8 cellular contexts compared by ENCODE assay signal in the genomic region with DNA sequence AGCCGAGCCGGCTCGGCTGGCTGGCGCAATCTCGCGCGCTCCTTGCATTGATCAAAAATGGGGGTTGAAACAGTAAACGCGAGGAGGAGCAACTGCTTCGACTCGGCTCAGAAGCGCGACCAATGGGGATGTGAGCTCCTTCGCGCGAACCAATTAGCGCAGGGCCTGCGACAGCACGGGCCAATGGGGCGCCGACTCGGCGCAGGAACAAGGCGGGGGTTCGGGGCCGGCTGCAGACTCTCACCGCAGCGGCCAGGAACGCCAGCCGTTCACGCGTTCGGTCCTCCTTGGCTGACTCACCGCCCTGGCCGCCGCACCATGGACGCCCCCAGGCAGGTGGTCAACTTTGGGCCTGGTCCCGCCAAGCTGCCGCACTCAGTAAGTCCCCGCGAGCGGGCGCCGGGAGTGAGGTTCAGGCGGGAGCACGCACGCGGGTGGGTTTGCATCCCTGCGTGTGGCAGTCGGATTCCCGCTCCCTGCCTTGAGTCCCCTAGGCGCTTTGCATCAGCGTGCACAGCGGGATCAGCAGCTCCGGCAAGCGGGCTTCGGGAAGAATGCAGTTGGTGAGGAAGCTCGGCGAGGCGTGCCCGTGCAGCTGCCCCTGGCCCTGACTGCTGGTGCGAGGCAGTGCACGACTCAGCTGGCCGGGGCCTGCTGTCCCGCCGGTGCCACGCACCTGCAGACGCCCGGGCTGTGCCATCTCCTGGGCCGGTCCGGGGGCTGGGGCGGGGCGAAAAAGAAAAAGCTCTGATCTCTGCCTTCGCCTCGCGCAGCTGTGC. TPM values are rescaled to one million over a fixed set of nuclear protein-coding genes. Genes with fewer than 3 reads are reported as not detected.
A peak's percentile ranks its signal among the peaks of the same experiment; 100 is the strongest.
DNase-seq lines count a peak whose midpoint lies in the region; ATAC-seq and TF ChIP-seq lines count a peak whose summit lies in the region.

A gene (plus strand): TSS at position 233 of the 779 bp plus-strand sequence. CDS start 86 bp downstream, at position 319.

- no peaks in the 10 kb centered on the region for H3K9me2 ChIP-seq in neural cell (ENCODE audit: insufficient read depth, low read length)

- H3K4me2 ChIP-seq in H9 (ENCODE audit: insufficient read depth, insufficient read length, low read length), result peak within 1 kb of the TSS; percentile 90
- peak within 1 kb of the TSS; percentile 98 for H3K4me2 ChIP-seq in neural cell (ENCODE audit: low read length)

- TF ChIP-seq CTCF in H9 (conservative IDR thresholded peaks at IDR 0.05) (no peak), fibroblast of villous mesenchyme (IDR thresholded peaks at IDR 0.05; ENCODE audit: insufficient read depth, low read depth, low read length) (no peak), neural cell (IDR thresholded peaks at IDR 0.05; ENCODE audit: poor library complexity, severe bottlenecking) (peak; percentile 66)

- no peaks in the 10 kb centered on the region for H3K9me3 ChIP-seq in ES-I3 (ENCODE audit: control insufficient read depth, insufficient read depth, low read length)
- H3K9me3 ChIP-seq in H9 (ENCODE audit: control insufficient read depth, low read depth, low read length), result no peaks in the 10 kb centered on the region
- H3K9me3 ChIP-seq in MG63, result no peaks in the 10 kb centered on the region
- no peaks in the 10 kb centered on the region for H3K9me3 ChIP-seq in neural cell (ENCODE audit: low read length)

- no peaks in the 10 kb centered on the region for H3F3A ChIP-seq in neural cell (ENCODE audit: insufficient read depth, low read length, poor library complexity, severe bottlenecking)

- H3K56ac ChIP-seq in H9 (ENCODE audit: insufficient read length, low read depth, low read length), result no peak within 1 kb of the TSS

- H3K23me2 ChIP-seq in H9 (ENCODE audit: insufficient read length, low read depth, low read length, poor library complexity, severe bottlenecking), result peaks cover 13% of the 10 kb centered on the region

- no peaks in the 10 kb centered on the region; the same call in 1 of the 2 replicates for H3K27me3 Mint-ChIP-seq in H9 (ENCODE audit: low read depth)
- H3K27me3 Mint-ChIP-seq in stimulated activated naive CD8-positive, alpha-beta T cell treated with anti-CD3 and anti-CD28 coated beads, Interleukin-15, amount 100 ng/mL, for 72 hours, result no peaks in the 10 kb centered on the region

- no peak within 1 kb of the TSS for H2BK5ac ChIP-seq in H9 (ENCODE audit: insufficient read length, low read length)

- H3K27me3 ChIP-seq in H9 (ENCODE audit: insufficient read depth, low read length) (no peaks in the 10 kb centered on the region), MG63 (no peaks in the 10 kb centered on the region), neural cell (ENCODE audit: insufficient read depth, low read depth, low read length) (no peaks in the 10 kb centered on the region)

- H2AFZ ChIP-seq in H9 (ENCODE audit: low read length) (peak within 1 kb of the TSS; percentile 41), neural cell (ENCODE audit: low read depth, low read length) (peak within 1 kb of the TSS; percentile 92)

- DNase-seq in H9 (peak; percentile 97), MG63 (peak; percentile 94), SHP77 (lab: John Stamatoyannopoulos, UW) (peak; percentile 80 to 89), fibroblast of villous mesenchyme (ENCODE audit: low read depth) (peak; percentile 97)
- peak; percentile 82 for DNase-seq in activated effector memory CD4-positive, alpha-beta T cell treated with Interleukin-2 at 50 U/mL for 16 hours
- DNase-seq in stimulated activated naive CD8-positive, alpha-beta T cell treated with anti-CD3 and anti-CD28 coated beads, Interleukin-15, amount 100 ng/mL, for 72 hours, result peak; percentile 93 to 96

- peak within 1 kb of the TSS; percentile 90; the same call in 1 of the 2 replicates for H3K4ac ChIP-seq in H9 (ENCODE audit: low read depth, low read length)

- no peak within 1 kb of the TSS for H2AK5ac ChIP-seq in H9 (ENCODE audit: insufficient read length, low read length)

- H3K36me3 Mint-ChIP-seq in H9 (ENCODE audit: insufficient read depth in 1 of 3, low read depth in 3 of 3), result peaks cover 28 to 41% (median 40%) of the 10 kb centered on the region in 3 experiments

- H3K36me3 ChIP-seq in ES-I3 (ENCODE audit: insufficient read depth, low read length), result peaks cover 21% of the 10 kb centered on the region
- peaks cover 22% of the 10 kb centered on the region for H3K36me3 ChIP-seq in MG63
- no peaks in the 10 kb centered on the region for H3K36me3 ChIP-seq in neural cell (ENCODE audit: insufficient read depth, low read length)

- H2BK12ac ChIP-seq in H9 (ENCODE audit: insufficient read length, low read depth, low read length), result peak within 1 kb of the TSS; percentile 6

- peak; percentile 97 for ATAC-seq in stimulated activated naive CD8-positive, alpha-beta T cell treated with anti-CD3 and anti-CD28 coated beads, Interleukin-15, amount 100 ng/mL, for 72 hours

- no peak within 1 kb of the TSS for H4K91ac ChIP-seq in H9 (ENCODE audit: insufficient read length, low read depth, low read length)

- peak within 1 kb of the TSS; percentile 66 for H3K27ac ChIP-seq in H9 (ENCODE audit: insufficient read length, low read depth, low read length)
- H3K27ac ChIP-seq in neural cell (ENCODE audit: low read length), result peak within 1 kb of the TSS; percentile 82

- H4K8ac ChIP-seq in H9 (replicated peaks; ENCODE audit: insufficient read length, low read depth, low read length), result no peak within 1 kb of the TSS

- H3K79me1 ChIP-seq in H9 (ENCODE audit: insufficient read depth, low read depth, low read length, poor library complexity, severe bottlenecking), result peaks cover 4% of the 10 kb centered on the region

- peaks cover 0 to 3% of the 10 kb centered on the region in 2 experiments; a peak in 2 of 5 replicates for H3K9me3 Mint-ChIP-seq in H9
- H3K9me3 Mint-ChIP-seq in stimulated activated naive CD8-positive, alpha-beta T cell treated with anti-CD3 and anti-CD28 coated beads, Interleukin-15, amount 100 ng/mL, for 72 hours, result no peaks in the 10 kb centered on the region

- H2BK120ac ChIP-seq in H9 (ENCODE audit: low read depth, low read length, poor library complexity, severe bottlenecking), result peak within 1 kb of the TSS; percentile 61

- no peak within 1 kb of the TSS for H2BK20ac ChIP-seq in H9 (ENCODE audit: low read depth, low read length, poor library complexity, severe bottlenecking)

- peaks cover 22% of the 10 kb centered on the region; the same call in 1 of the 2 replicates for H3K79me2 ChIP-seq in H9 (ENCODE audit: insufficient read depth, low read length)
- peaks cover 28% of the 10 kb centered on the region for H3K79me2 ChIP-seq in neural cell (replicated peaks; ENCODE audit: insufficient read depth, low read length)

- peak; percentile 40 for TF ChIP-seq EP300 in neural cell (conservative IDR thresholded peaks at IDR 0.05; ENCODE audit: poor library complexity, severe bottlenecking)

- H4K5ac ChIP-seq in H9 (ENCODE audit: insufficient read length, low read depth, low read length), result peak within 1 kb of the TSS; percentile 10

- H4K20me1 ChIP-seq in H9 (ENCODE audit: control insufficient read depth, insufficient read depth, insufficient read length) (no peaks in the 10 kb centered on the region), neural cell (ENCODE audit: insufficient read depth) (no peaks in the 10 kb centered on the region)

- H3K14ac ChIP-seq in H9 (ENCODE audit: insufficient read depth, low read length), result peak within 1 kb of the TSS; percentile 97

- WGBS in H9 (ENCODE audit: extremely low coverage, insufficient read length, low lambda C conversion rate), result no CpG with 5 or more reads among the region's 76 CpGs

- H3K27ac Mint-ChIP-seq in H9, result peak within 1 kb of the TSS; percentile 98 to 99 (median 99)
- peak within 1 kb of the TSS; percentile 100 for H3K27ac Mint-ChIP-seq in stimulated activated naive CD8-positive, alpha-beta T cell treated with anti-CD3 and anti-CD28 coated beads, Interleukin-15, amount 100 ng/mL, for 72 hours

- no peak within 1 kb of the TSS for H3K23ac ChIP-seq in H9 (ENCODE audit: insufficient read length, low read depth, low read length)

- peak within 1 kb of the TSS; percentile 91 for H3K9ac ChIP-seq in ES-I3 (ENCODE audit: low read depth, low read length)
- H3K9ac ChIP-seq in H9 (ENCODE audit: extremely low read depth, insufficient read length, low read length), result peak within 1 kb of the TSS; percentile 94
- H3K9ac ChIP-seq in neural cell (ENCODE audit: low read length), result peak within 1 kb of the TSS; percentile 79

- H2BK15ac ChIP-seq in H9 (ENCODE audit: low read depth, low read length), result 0 out of 2 replicates have a peak within 1 kb of the TSS, but pooled peaks have one; percentile 38

- H3K4me1 ChIP-seq in ES-I3 (ENCODE audit: insufficient read depth, low read length) (peaks cover 17% of the 10 kb centered on the region), H9 (ENCODE audit: insufficient read depth, low read length) (no peaks in the 10 kb centered on the region)

- H3K4me3 Mint-ChIP-seq in H9, result peak within 1 kb of the TSS; percentile 96 to 99
- peak within 1 kb of the TSS; percentile 95 to 98 for H3K4me3 Mint-ChIP-seq in stimulated activated naive CD8-positive, alpha-beta T cell treated with anti-CD3 and anti-CD28 coated beads, Interleukin-15, amount 100 ng/mL, for 72 hours

- H3K18ac ChIP-seq in H9 (ENCODE audit: insufficient read length, low read depth, low read length), result peak within 1 kb of the TSS; percentile 95

- H3T11ph ChIP-seq in H9 (ENCODE audit: low read length), result peak within 1 kb of the TSS; percentile 92

- H3K4me1 Mint-ChIP-seq in H9, result peaks cover 27% of the 10 kb centered on the region in 2 experiments
- peaks cover 57% of the 10 kb centered on the region for H3K4me1 Mint-ChIP-seq in stimulated activated naive CD8-positive, alpha-beta T cell treated with anti-CD3 and anti-CD28 coated beads, Interleukin-15, amount 100 ng/mL, for 72 hours

- TF ChIP-seq RAD21 in neural cell (conservative IDR thresholded peaks at IDR 0.05), result peak; percentile 50

- H3K4me3 ChIP-seq in MG63 (peak within 1 kb of the TSS; percentile 89), fibroblast of villous mesenchyme (ENCODE audit: low read depth, low read length) (peak within 1 kb of the TSS; percentile 94), neural cell (ENCODE audit: low read length) (peak within 1 kb of the TSS; percentile 99)

TF ChIP-seq in neural cell, 6 proteins besides CTCF, POLR2A, EP300 and RAD21 (continues in another document):
- TF ChIP-seq POLR2AphosphoS5 (IDR thresholded peaks at IDR 0.05), result peak; percentile 72
- peak; percentile 69 for TF ChIP-seq TAF1 (IDR thresholded peaks at IDR 0.05; ENCODE audit: low read depth)
- peak; percentile 96 for TF ChIP-seq MXI1 (conservative IDR thresholded peaks at IDR 0.05; ENCODE audit: poor library complexity, severe bottlenecking)
- no peak for TF ChIP-seq EZH2 (IDR thresholded peaks at IDR 0.05; ENCODE audit: borderline replicate concordance, insufficient read depth, low read length, poor library complexity, severe bottlenecking)
- TF ChIP-seq SMC3 (conservative IDR thresholded peaks at IDR 0.05; ENCODE audit: poor library complexity), result peak; percentile 43

RNA-seq across cellular contexts. Expression of the gene that starts here (rescaled TPM):
- total RNA-seq in H9 (2021), result 215 and 225 TPM in 2 replicates
- total RNA-seq in MG63 (2014; rRNA removed; shearing (Covaris generic); ENCODE audit: low replicate concordance), result 182 and 230 TPM in 2 replicates
- 106 and 158 TPM in 2 replicates for total RNA-seq in fibroblast of villous mesenchyme
- 16.9 and 18.0 TPM in 2 replicates for polyA plus RNA-seq in neural cell
- 13.6 and 16.3 TPM in 2 replicates for polyA minus RNA-seq in neural cell

Comparison
In these comparisons a context has a peak if more than half of its experiments do, and no peak if none do; other contexts are left out.
1. Peak in every context shown above with its lines: DNase-seq, ATAC-seq, H3K4me3 ChIP-seq and H3K27ac ChIP-seq.